ENCODE assay signal across 2 cellular contexts in the genomic region with DNA sequence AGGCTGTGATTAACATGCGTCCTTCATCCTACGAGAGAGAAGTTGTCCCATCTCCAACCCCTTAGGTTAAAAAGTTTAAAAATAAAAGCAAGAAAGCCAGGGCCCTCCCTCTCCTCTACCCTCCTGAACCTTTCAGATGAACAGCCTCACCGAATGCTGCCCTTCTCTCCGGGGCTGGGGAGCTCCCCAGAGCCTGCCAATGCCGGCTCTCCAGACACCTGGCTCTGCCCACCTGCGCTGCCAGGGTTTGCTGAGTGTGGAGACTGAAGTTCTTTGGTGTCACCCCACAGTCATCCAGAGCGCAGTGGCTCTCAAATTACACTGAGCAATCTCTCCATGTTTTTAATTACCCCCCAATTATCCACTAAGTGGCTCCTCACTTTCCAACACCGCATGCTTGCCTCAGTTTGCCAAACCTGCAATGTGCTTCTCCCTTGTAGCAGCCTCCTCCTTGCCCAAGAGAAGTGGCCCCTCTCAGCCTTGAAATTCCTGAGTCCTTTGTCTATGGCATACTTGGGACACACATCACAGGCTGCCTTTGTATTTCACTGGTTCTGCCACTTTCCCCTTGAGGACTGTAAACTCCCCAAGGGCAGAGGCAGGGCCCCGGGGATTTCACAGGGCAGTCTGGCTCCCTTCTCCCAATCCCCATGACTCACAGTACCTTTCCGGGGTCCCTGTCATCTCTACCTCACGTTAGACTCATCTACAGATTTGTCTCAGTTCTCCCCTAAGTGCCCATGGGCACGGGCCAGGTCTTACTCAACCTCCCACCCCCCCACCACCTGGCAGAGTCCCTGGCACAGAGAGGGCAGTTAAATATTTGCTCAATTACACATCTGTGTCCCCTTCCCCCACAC.
TF ChIP-seq lines count a peak whose summit lies in the region.

No MANE protein-coding gene starts in this region.

TF ChIP-seq in IMR-90, 13 proteins besides CTCF, POLR2A, EP300 and RAD21 (continued from another document):
- TF ChIP-seq RCOR1 (IDR thresholded peaks at IDR 0.05; ENCODE audit: insufficient replicate concordance, low read length) (no peak), CHD1 (IDR thresholded peaks at IDR 0.05; ENCODE audit: low read depth, low read length) (no peak), FOS (IDR thresholded peaks at IDR 0.05; ENCODE audit: low read depth, low read length) (0 out of 2 replicates have a peak, but pooled peaks have one; percentile 29), NFE2L2 (IDR thresholded peaks at IDR 0.05; ENCODE audit: low read depth, low read length) (no peak), BHLHE40 (IDR thresholded peaks at IDR 0.05; ENCODE audit: low read depth, low read length) (peak; percentile 69), RFX5 (IDR thresholded peaks at IDR 0.05; ENCODE audit: low read depth, low read length) (no peak), MAZ (IDR thresholded peaks at IDR 0.05; ENCODE audit: borderline replicate concordance, low read depth, low read length) (no peak), MAFK (IDR thresholded peaks at IDR 0.05; ENCODE audit: low read depth, low read length) (no peak), MXI1 (IDR thresholded peaks at IDR 0.05; ENCODE audit: borderline replicate concordance, low read depth, low read length) (no peak), SMC3 (IDR thresholded peaks at IDR 0.05; ENCODE audit: low read depth, low read length) (peak; percentile 0; the same call in 1 of the 2 replicates)
- TF ChIP-seq, protein P1, sequence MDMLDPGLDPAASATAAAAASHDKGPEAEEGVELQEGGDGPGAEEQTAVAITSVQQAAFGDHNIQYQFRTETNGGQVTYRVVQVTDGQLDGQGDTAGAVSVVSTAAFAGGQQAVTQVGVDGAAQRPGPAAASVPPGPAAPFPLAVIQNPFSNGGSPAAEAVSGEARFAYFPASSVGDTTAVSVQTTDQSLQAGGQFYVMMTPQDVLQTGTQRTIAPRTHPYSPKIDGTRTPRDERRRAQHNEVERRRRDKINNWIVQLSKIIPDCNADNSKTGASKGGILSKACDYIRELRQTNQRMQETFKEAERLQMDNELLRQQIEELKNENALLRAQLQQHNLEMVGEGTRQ (IDR thresholded peaks at IDR 0.05; ENCODE audit: low read depth, low read length): no peak
- TF ChIP-seq, protein P2, sequence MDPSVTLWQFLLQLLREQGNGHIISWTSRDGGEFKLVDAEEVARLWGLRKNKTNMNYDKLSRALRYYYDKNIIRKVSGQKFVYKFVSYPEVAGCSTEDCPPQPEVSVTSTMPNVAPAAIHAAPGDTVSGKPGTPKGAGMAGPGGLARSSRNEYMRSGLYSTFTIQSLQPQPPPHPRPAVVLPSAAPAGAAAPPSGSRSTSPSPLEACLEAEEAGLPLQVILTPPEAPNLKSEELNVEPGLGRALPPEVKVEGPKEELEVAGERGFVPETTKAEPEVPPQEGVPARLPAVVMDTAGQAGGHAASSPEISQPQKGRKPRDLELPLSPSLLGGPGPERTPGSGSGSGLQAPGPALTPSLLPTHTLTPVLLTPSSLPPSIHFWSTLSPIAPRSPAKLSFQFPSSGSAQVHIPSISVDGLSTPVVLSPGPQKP (IDR thresholded peaks at IDR 0.05; ENCODE audit: borderline replicate concordance, low read depth, low read length): no peak

TF ChIP-seq in HEK293T, 16 proteins besides CTCF, POLR2A, EP300 and RAD21 (continued from another document):
- TF ChIP-seq, protein P3, sequence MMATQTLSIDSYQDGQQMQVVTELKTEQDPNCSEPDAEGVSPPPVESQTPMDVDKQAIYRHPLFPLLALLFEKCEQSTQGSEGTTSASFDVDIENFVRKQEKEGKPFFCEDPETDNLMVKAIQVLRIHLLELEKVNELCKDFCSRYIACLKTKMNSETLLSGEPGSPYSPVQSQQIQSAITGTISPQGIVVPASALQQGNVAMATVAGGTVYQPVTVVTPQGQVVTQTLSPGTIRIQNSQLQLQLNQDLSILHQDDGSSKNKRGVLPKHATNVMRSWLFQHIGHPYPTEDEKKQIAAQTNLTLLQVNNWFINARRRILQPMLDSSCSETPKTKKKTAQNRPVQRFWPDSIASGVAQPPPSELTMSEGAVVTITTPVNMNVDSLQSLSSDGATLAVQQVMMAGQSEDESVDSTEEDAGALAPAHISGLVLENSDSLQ (IDR thresholded peaks at IDR 0.05): no peak
- TF ChIP-seq FOXK2 (IDR thresholded peaks at IDR 0.05): no peak
- TF ChIP-seq BHLHE40 (IDR thresholded peaks at IDR 0.05; ENCODE audit: borderline replicate concordance): no peak
- TF ChIP-seq ELF4 (IDR thresholded peaks at IDR 0.05): no peak
- TF ChIP-seq HDGF (IDR thresholded peaks at IDR 0.05; ENCODE audit: borderline replicate concordance): no peak
- no peak for TF ChIP-seq TARDBP (IDR thresholded peaks at IDR 0.05)
- TF ChIP-seq CTBP1 (IDR thresholded peaks at IDR 0.05; ENCODE audit: borderline replicate concordance): no peak
- no peak for TF ChIP-seq FOXM1 (IDR thresholded peaks at IDR 0.05; ENCODE audit: borderline replicate concordance)
- no peak for TF ChIP-seq FOXA1 (IDR thresholded peaks at IDR 0.05)
- TF ChIP-seq ARNT (IDR thresholded peaks at IDR 0.05): no peak
- no peak for TF ChIP-seq NFRKB (IDR thresholded peaks at IDR 0.05)
